In genomic region chr11:103051158-103051801, GRCh38 we compare ENCODE assay signal across 25 cellular contexts. TPM values are rescaled to one million over a fixed set of nuclear protein-coding genes. Genes with fewer than 3 reads are reported as not detected.
A peak's percentile ranks its signal among the peaks of the same experiment; 100 is the strongest.
DNase-seq lines count a peak whose midpoint lies in the region; ATAC-seq and TF ChIP-seq lines count a peak whose summit lies in the region.
"Had no signal": no experiment of that assay in that cellular context is flagged by ENCODE, and none has a peak within 500 bp of the region (broad histone marks: within the 10 kb centered on the region; RNA-seq: fewer than 3 reads in every experiment).

No MANE protein-coding gene starts in this region.

- H3K9ac ChIP-seq in SK-N-MC (ENCODE audit: insufficient read length), result no peak overlapping the region

- peak overlapping the region; percentile 83 for H3K27ac ChIP-seq in SK-N-MC
- H3K27ac ChIP-seq: heart left ventricle, HL-60, left lung, upper lobe of left lung had no signal

- no peaks in the 10 kb centered on the region for H3K9me3 ChIP-seq in SK-N-MC (ENCODE audit: low read depth, low read length)
- H3K9me3 ChIP-seq: BE2C, heart left ventricle, left lung, upper lobe of left lung had no signal

- H3K4me3 Mint-ChIP-seq in activated naive CD4-positive, alpha-beta T cell treated with anti-CD3 and anti-CD28 coated beads, Interleukin-2, amount 50 U/mL, for 24 hours, result no peak overlapping the region
- H3K4me3 Mint-ChIP-seq in activated naive CD4-positive, alpha-beta T cell treated with anti-CD3 and anti-CD28 coated beads, Interleukin-2, amount 10 ng/mL, durations not matched to agents 7 days and 5 days, result no peak overlapping the region
- H3K4me3 Mint-ChIP-seq in osteocyte (ENCODE audit: unreplicated experiment) (no peak overlapping the region), immature natural killer cell (no peak overlapping the region)
- H3K4me3 Mint-ChIP-seq: activated naive CD8-positive, alpha-beta T cell treated with anti-CD3 and anti-CD28 coated beads for 36 hours; activated T-cell treated with anti-CD3 and anti-CD28 coated beads, Interleukin-2, amount 50 U/mL, for 72 hours; naive thymus-derived CD4-positive, alpha-beta T cell; T-helper 2 cell treated with Interferon-gamma antibody and Interleukin-4, amounts not matched to agents 5 μg/mL and 100 μg/mL, for 36 hours had no signal

- no peak for DNase-seq in activated naive CD4-positive, alpha-beta T cell treated with anti-CD3 and anti-CD28 coated beads, Interleukin-2, amount 10 ng/mL, durations not matched to agents 7 days and 5 days
- DNase-seq in SK-N-MC (ENCODE audit: low read depth, low spot score), result no peak
- no peak for DNase-seq in osteocyte (ENCODE audit: extremely low spot score, unreplicated experiment)
- no peak for DNase-seq in NOMO-1 treated with dmso at 0.1 percent for 144 hours (lab: John Stamatoyannopoulos, UW; ENCODE audit: unreplicated experiment)
- DNase-seq in immature natural killer cell, result no peak
- DNase-seq: activated CD4-positive, alpha-beta T cell treated with anti-CD3 and anti-CD28 coated beads for 48 hours; activated naive CD8-positive, alpha-beta T cell treated with anti-CD3 and anti-CD28 coated beads for 36 hours; activated T-cell treated with anti-CD3 and anti-CD28 coated beads, Interleukin-2, amount 50 U/mL, for 72 hours; BE2C; cerebellar nuclear complex; DMS79; heart left ventricle; left lung; naive thymus-derived CD4-positive, alpha-beta T cell; NCI-H1092 treated with DMSO at 0.1 percent for 48 hours; NCI-H187 treated with DMSO at 0.1 percent for 48 hours; NCI-H69; nucleus accumbens; upper lobe of left lung had no signal

- peaks cover 16% of the 10 kb centered on the region for H3K4me1 Mint-ChIP-seq in activated naive CD4-positive, alpha-beta T cell treated with anti-CD3 and anti-CD28 coated beads, Interleukin-2, amount 50 U/mL, for 24 hours
- no peaks in the 10 kb centered on the region for H3K4me1 Mint-ChIP-seq in activated naive CD4-positive, alpha-beta T cell treated with anti-CD3 and anti-CD28 coated beads, Interleukin-2, amount 10 ng/mL, durations not matched to agents 7 days and 5 days
- peaks cover 20% of the 10 kb centered on the region for H3K4me1 Mint-ChIP-seq in osteocyte (ENCODE audit: unreplicated experiment)
- H3K4me1 Mint-ChIP-seq in immature natural killer cell, result no peaks in the 10 kb centered on the region
- H3K4me1 Mint-ChIP-seq: naive thymus-derived CD4-positive, alpha-beta T cell had no signal

- CTCF ChIA-PET in activated naive CD4-positive, alpha-beta T cell treated with anti-CD3 and anti-CD28 coated beads, Interleukin-2, amount 10 ng/mL, durations not matched to agents 7 days and 5 days (lab: Charles Lee), result no interaction called here

- no peaks in the 10 kb centered on the region for H3K36me3 Mint-ChIP-seq in activated naive CD4-positive, alpha-beta T cell treated with anti-CD3 and anti-CD28 coated beads, Interleukin-2, amount 50 U/mL, for 24 hours
- H3K36me3 Mint-ChIP-seq in activated naive CD4-positive, alpha-beta T cell treated with anti-CD3 and anti-CD28 coated beads, Interleukin-2, amount 10 ng/mL, durations not matched to agents 7 days and 5 days, result no peaks in the 10 kb centered on the region
- H3K36me3 Mint-ChIP-seq in osteocyte (ENCODE audit: unreplicated experiment) (no peaks in the 10 kb centered on the region), immature natural killer cell (peaks cover 3 to 5% (median 4%) of the 10 kb centered on the region in 3 donors)

- H3K27me3 Mint-ChIP-seq in activated naive CD4-positive, alpha-beta T cell treated with anti-CD3 and anti-CD28 coated beads, Interleukin-2, amount 50 U/mL, for 24 hours, result no peaks in the 10 kb centered on the region
- peaks cover 4% of the 10 kb centered on the region for H3K27me3 Mint-ChIP-seq in activated naive CD4-positive, alpha-beta T cell treated with anti-CD3 and anti-CD28 coated beads, Interleukin-2, amount 10 ng/mL, durations not matched to agents 7 days and 5 days
- H3K27me3 Mint-ChIP-seq in osteocyte (ENCODE audit: unreplicated experiment) (no peaks in the 10 kb centered on the region), immature natural killer cell (ENCODE audit: low read depth in 3 of 3) (peaks cover 2 to 3% (median 2%) of the 10 kb centered on the region in 3 donors)

- peak overlapping the region; percentile 2; the same call in 1 of the 2 replicates for H3K4me3 ChIP-seq in SK-N-MC
- H3K4me3 ChIP-seq: heart left ventricle, left lung, skin epidermis, upper lobe of left lung had no signal

- no peak for TF ChIP-seq CTCF in osteocyte (IDR thresholded peaks at IDR 0.05)

- no peaks in the 10 kb centered on the region for H3K9me3 Mint-ChIP-seq in activated naive CD4-positive, alpha-beta T cell treated with anti-CD3 and anti-CD28 coated beads, Interleukin-2, amount 50 U/mL, for 24 hours
- H3K9me3 Mint-ChIP-seq in activated naive CD4-positive, alpha-beta T cell treated with anti-CD3 and anti-CD28 coated beads, Interleukin-2, amount 10 ng/mL, durations not matched to agents 7 days and 5 days, result no peaks in the 10 kb centered on the region
- H3K9me3 Mint-ChIP-seq in osteocyte (ENCODE audit: unreplicated experiment) (no peaks in the 10 kb centered on the region), immature natural killer cell (no peaks in the 10 kb centered on the region)
- H3K9me3 Mint-ChIP-seq: activated naive CD8-positive, alpha-beta T cell treated with anti-CD3 and anti-CD28 coated beads for 36 hours; activated T-cell treated with anti-CD3 and anti-CD28 coated beads, Interleukin-2, amount 50 U/mL, for 72 hours; T-helper 2 cell treated with Interferon-gamma antibody and Interleukin-4, amounts not matched to agents 5 μg/mL and 100 μg/mL, for 36 hours had no signal

- H3K27ac Mint-ChIP-seq in activated naive CD4-positive, alpha-beta T cell treated with anti-CD3 and anti-CD28 coated beads, Interleukin-2, amount 50 U/mL, for 24 hours, result peak overlapping the region; percentile 30
- H3K27ac Mint-ChIP-seq in activated naive CD4-positive, alpha-beta T cell treated with anti-CD3 and anti-CD28 coated beads, Interleukin-2, amount 10 ng/mL, durations not matched to agents 7 days and 5 days, result no peak overlapping the region
- peak overlapping the region; percentile 9 for H3K27ac Mint-ChIP-seq in osteocyte (ENCODE audit: unreplicated experiment)
- H3K27ac Mint-ChIP-seq in immature natural killer cell, result no peak overlapping the region
- H3K27ac Mint-ChIP-seq: activated naive CD8-positive, alpha-beta T cell treated with anti-CD3 and anti-CD28 coated beads for 36 hours; activated T-cell treated with anti-CD3 and anti-CD28 coated beads, Interleukin-2, amount 50 U/mL, for 72 hours; T-helper 2 cell treated with Interferon-gamma antibody and Interleukin-4, amounts not matched to agents 5 μg/mL and 100 μg/mL, for 36 hours had no signal

- ATAC-seq in HG02610 (IDR thresholded peaks at IDR 0.05; ENCODE audit: unreplicated experiment) (peak; percentile 63), GM21528 (IDR thresholded peaks at IDR 0.05; ENCODE audit: low FRiP score, unreplicated experiment) (no peak)
- ATAC-seq: heart left ventricle; left lung; naive thymus-derived CD4-positive, alpha-beta T cell had no signal

- H3K36me3 ChIP-seq in SK-N-MC (ENCODE audit: insufficient read depth, low read length), result no peaks in the 10 kb centered on the region
- H3K36me3 ChIP-seq: BE2C, heart left ventricle, left lung, upper lobe of left lung had no signal

RNA-seq across cellular contexts. Expression of gene DCUN1D5, which starts 40.7 kb away (rescaled TPM):
- total RNA-seq in osteocyte, result 28.7 and 29.1 TPM in 2 replicates
- polyA plus RNA-seq in immature natural killer cell, result 10 to 100 TPM; 26.1 to 34.4 (median 26.9) TPM

RNA-seq across cellular contexts. Expression of gene DYNC2H1, which starts 57.9 kb away (rescaled TPM):
- total RNA-seq in osteocyte, result 22.6 and 23.4 TPM in 2 replicates
- 1 to 10 TPM in 2 of 3 donors, under 1 TPM in 1; 0.93 to 2.0 (median 1.0) TPM for polyA plus RNA-seq in immature natural killer cell

Comparison
In these comparisons a context has a peak if more than half of its experiments do, and no peak if none do; other contexts are left out.
1. H3K27ac Mint-ChIP-seq: peak in activated naive CD4-positive, alpha-beta T cell treated with anti-CD3 and anti-CD28 coated beads, Interleukin-2, amount 50 U/mL, for 24 hours (single experiment) and osteocyte (single experiment); none in activated naive CD4-positive, alpha-beta T cell treated with anti-CD3 and anti-CD28 coated beads, Interleukin-2, amount 10 ng/mL, durations not matched to agents 7 days and 5 days (single experiment) and immature natural killer cell (0 of 6).